2 cellular contexts compared by ENCODE assay signal in genomic region chr12:52835271-52836041, GRCh38.
TF ChIP-seq lines count a peak whose summit lies in the region.

No MANE protein-coding gene starts in this region.

TF ChIP-seq in IMR-90, 13 proteins besides CTCF, POLR2A, EP300 and RAD21:
- no peak for TF ChIP-seq CHD1 (IDR thresholded peaks at IDR 0.05; ENCODE audit: low read depth, low read length)
- TF ChIP-seq SMC3 (IDR thresholded peaks at IDR 0.05; ENCODE audit: low read depth, low read length) = no peak
- TF ChIP-seq NFE2L2 (IDR thresholded peaks at IDR 0.05; ENCODE audit: low read depth, low read length) = no peak
- TF ChIP-seq CEBPB (IDR thresholded peaks at IDR 0.05; ENCODE audit: low read depth, low read length) = no peak
- TF ChIP-seq MAFK (IDR thresholded peaks at IDR 0.05; ENCODE audit: low read depth, low read length) = no peak
- TF ChIP-seq MAZ (IDR thresholded peaks at IDR 0.05; ENCODE audit: borderline replicate concordance, low read depth, low read length) = no peak
- no peak for TF ChIP-seq BHLHE40 (IDR thresholded peaks at IDR 0.05; ENCODE audit: low read depth, low read length)
- no peak for TF ChIP-seq USF2 (IDR thresholded peaks at IDR 0.05; ENCODE audit: low read depth, low read length)
- no peak for TF ChIP-seq FOS (IDR thresholded peaks at IDR 0.05; ENCODE audit: low read depth, low read length)
- TF ChIP-seq ELK1 (IDR thresholded peaks at IDR 0.05; ENCODE audit: borderline replicate concordance, low read depth, low read length) = no peak
- no peak for TF ChIP-seq MXI1 (IDR thresholded peaks at IDR 0.05; ENCODE audit: borderline replicate concordance, low read depth, low read length)
- TF ChIP-seq RCOR1 (IDR thresholded peaks at IDR 0.05; ENCODE audit: insufficient replicate concordance, low read length) = no peak

TF ChIP-seq in K562, 482 proteins besides CTCF, POLR2A, EP300 and RAD21:
- TF ChIP-seq SNAPC5 (CRISPR knock-in tag; IDR thresholded peaks at IDR 0.05) = no peak
- TF ChIP-seq KLF16 (IDR thresholded peaks at IDR 0.05) = no peak
- TF ChIP-seq ZNF24 (IDR thresholded peaks at IDR 0.05) = no peak
- 0 out of 2 replicates have a peak, but pooled peaks have one; percentile 6 for TF ChIP-seq ZKSCAN8 (CRISPR knock-in tag; IDR thresholded peaks at IDR 0.05)
- TF ChIP-seq GTF2E2 (tag; IDR thresholded peaks at IDR 0.05) = no peak
- no peak for TF ChIP-seq ZNF561 (CRISPR knock-in tag; conservative IDR thresholded peaks at IDR 0.05)
- 0 out of 2 replicates have a peak, but pooled peaks have one; percentile 64 for TF ChIP-seq BRD4 (IDR thresholded peaks at IDR 0.05)
- no peak for TF ChIP-seq ZNF77 (CRISPR knock-in tag; IDR thresholded peaks at IDR 0.05)
- no peak for TF ChIP-seq ZNF263 (CRISPR knock-in tag; IDR thresholded peaks at IDR 0.05; ENCODE audit: borderline replicate concordance)
- TF ChIP-seq TAF1 (IDR thresholded peaks at IDR 0.05; ENCODE audit: control insufficient read depth, extremely low read depth, insufficient read depth, low read length, severe bottlenecking) = no peak
- TF ChIP-seq C11orf30 (IDR thresholded peaks at IDR 0.05; ENCODE audit: low read depth) = no peak
- TF ChIP-seq FOXA1 (IDR thresholded peaks at IDR 0.05; ENCODE audit: borderline replicate concordance) = no peak
- 0 out of 2 replicates have a peak, but pooled peaks have one; percentile 14 for TF ChIP-seq EGR1 (conservative IDR thresholded peaks at IDR 0.05)
- no peak for TF ChIP-seq HDAC8 (tag; IDR thresholded peaks at IDR 0.05)
- no peak for TF ChIP-seq ZBED1 (IDR thresholded peaks at IDR 0.05)
- no peak for TF ChIP-seq SMAD1 (IDR thresholded peaks at IDR 0.05; ENCODE audit: low read depth, low read length, partially characterized antibody)
- TF ChIP-seq REST (CRISPR knock-in tag; IDR thresholded peaks at IDR 0.05; ENCODE audit: low read depth) = no peak
- TF ChIP-seq ZNF175 (CRISPR knock-in tag; IDR thresholded peaks at IDR 0.05; ENCODE audit: low read depth) = peak; percentile 49
- no peak for TF ChIP-seq PCBP2 (IDR thresholded peaks at IDR 0.05; ENCODE audit: low read depth, low read length, poor library complexity, severe bottlenecking)
- TF ChIP-seq JUND (IDR thresholded peaks at IDR 0.05; ENCODE audit: borderline replicate concordance, low read depth, low read length) = no peak
- TF ChIP-seq JUND (tag; IDR thresholded peaks at IDR 0.05; ENCODE audit: borderline replicate concordance, low read depth, low read length) = no peak
- no peak for TF ChIP-seq ZBTB8A (IDR thresholded peaks at IDR 0.05; ENCODE audit: partially characterized antibody)
- no peak for TF ChIP-seq RFX5 (IDR thresholded peaks at IDR 0.05; ENCODE audit: low read depth, low read length)
- TF ChIP-seq ZFP36 (IDR thresholded peaks at IDR 0.05; ENCODE audit: low read depth, low read length, partially characterized antibody) = peak; percentile 72
- TF ChIP-seq THRA (IDR thresholded peaks at IDR 0.05) = no peak
- TF ChIP-seq STAT6 (CRISPR knock-in tag; IDR thresholded peaks at IDR 0.05) = no peak
- TF ChIP-seq LCOR (CRISPR knock-in tag; IDR thresholded peaks at IDR 0.05) = 0 out of 2 replicates have a peak, but pooled peaks have one; percentile 27
- TF ChIP-seq POLR3G (IDR thresholded peaks at IDR 0.05; ENCODE audit: extremely low read depth, insufficient read length, insufficient replicate concordance) = no peak
- TF ChIP-seq XRCC5 (IDR thresholded peaks at IDR 0.05; ENCODE audit: low read depth, low read length) = no peak
- no peak for TF ChIP-seq PKNOX1 (IDR thresholded peaks at IDR 0.05)
- TF ChIP-seq ZNF445 (CRISPR knock-in tag; IDR thresholded peaks at IDR 0.05; ENCODE audit: low read depth) = no peak
- 0 out of 2 replicates have a peak, but pooled peaks have one; percentile 8 for TF ChIP-seq ZNF395 (CRISPR knock-in tag; IDR thresholded peaks at IDR 0.05)
- TF ChIP-seq ZNF584 (CRISPR knock-in tag; IDR thresholded peaks at IDR 0.05; ENCODE audit: low read depth) = 0 out of 2 replicates have a peak, but pooled peaks have one; percentile 28
- no peak for TF ChIP-seq PRPF4 (IDR thresholded peaks at IDR 0.05; ENCODE audit: insufficient read depth, low read depth, low read length, poor library complexity, severe bottlenecking)
- no peak for TF ChIP-seq ZEB2 (IDR thresholded peaks at IDR 0.05)
- no peak for TF ChIP-seq TBL1XR1 (IDR thresholded peaks at IDR 0.05; ENCODE audit: low read length in 2 of 2)
- no peak for TF ChIP-seq ZNF699 (CRISPR knock-in tag; IDR thresholded peaks at IDR 0.05; ENCODE audit: insufficient replicate concordance)
- TF ChIP-seq ASH1L (IDR thresholded peaks at IDR 0.05; ENCODE audit: borderline replicate concordance, low read depth, partially characterized antibody) = no peak
- no peak for TF ChIP-seq DMBX1 (CRISPR knock-in tag; IDR thresholded peaks at IDR 0.05; ENCODE audit: borderline replicate concordance)
- no peak for TF ChIP-seq JUN (IDR thresholded peaks at IDR 0.05; ENCODE audit: borderline replicate concordance, low read depth, low read length)
- TF ChIP-seq JUN (CRISPR knock-in tag; IDR thresholded peaks at IDR 0.05; ENCODE audit: borderline replicate concordance) = no peak
- no peak for TF ChIP-seq HDAC2 (IDR thresholded peaks at IDR 0.05)
- TF ChIP-seq KLF6 (CRISPR knock-in tag; IDR thresholded peaks at IDR 0.05; ENCODE audit: borderline replicate concordance) = no peak
- TF ChIP-seq TGIF2 (CRISPR knock-in tag; IDR thresholded peaks at IDR 0.05) = no peak
- no peak for TF ChIP-seq KAT7 (CRISPR knock-in tag; IDR thresholded peaks at IDR 0.05; ENCODE audit: borderline replicate concordance)
- TF ChIP-seq CSDE1 (IDR thresholded peaks at IDR 0.05) = no peak
- TF ChIP-seq POLR2AphosphoS5 (IDR thresholded peaks at IDR 0.05; ENCODE audit: control insufficient read depth, insufficient read depth, low read depth, low read length) = no peak
- TF ChIP-seq BRD9 (IDR thresholded peaks at IDR 0.05; ENCODE audit: low read depth, partially characterized antibody) = peak; percentile 57
